26 cellular contexts compared by ENCODE assay signal in the genomic region with DNA sequence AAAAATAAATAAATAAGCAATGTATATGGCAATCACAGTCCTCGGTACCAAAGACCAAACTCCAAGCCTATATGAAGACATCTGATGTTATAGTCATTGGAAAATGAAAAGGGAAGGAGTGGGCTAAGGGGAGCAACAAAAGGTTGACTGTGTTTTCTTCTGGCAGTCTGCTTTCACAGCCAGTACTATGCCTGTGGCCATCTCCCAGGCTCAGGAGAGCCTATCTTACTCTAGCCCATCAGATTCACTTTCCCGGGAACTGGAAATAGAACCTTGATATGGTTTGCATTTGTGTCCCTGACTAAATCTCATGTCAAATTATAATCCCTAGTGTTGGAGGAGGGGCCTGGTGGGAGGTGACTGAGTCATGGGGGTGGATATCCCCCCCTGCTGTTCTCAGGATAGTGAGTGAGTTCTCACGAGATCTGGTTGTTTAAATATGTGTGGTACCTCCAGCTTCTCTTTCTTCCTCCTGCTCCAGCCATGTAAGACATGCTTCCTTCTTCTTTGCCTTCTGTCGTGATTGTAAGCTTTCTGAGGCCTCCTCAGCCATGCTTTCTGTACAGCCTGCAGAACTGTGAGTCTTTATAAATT.
"Had no signal": no experiment of that assay in that cellular context is flagged by ENCODE, and none has a peak within 500 bp of the region (broad histone marks: within the 10 kb centered on the region; RNA-seq: fewer than 3 reads in every experiment).

No MANE protein-coding gene starts in this region.

- H3K36me3 Mint-ChIP-seq: activated naive CD4-positive, alpha-beta T cell treated with anti-CD3 and anti-CD28 coated beads, Interleukin-2, amount 10 ng/mL, durations not matched to agents 7 days and 5 days; activated naive CD8-positive, alpha-beta T cell treated with anti-CD3 and anti-CD28 coated beads, Interleukin-2, amount 10 ng/mL, durations not matched to agents 7 days and 5 days; naive thymus-derived CD4-positive, alpha-beta T cell had no signal

- H3K27me3 ChIP-seq: ascending aorta, brain microvascular endothelial cell, dorsolateral prefrontal cortex, gastroesophageal sphincter, suprapubic skin, tibial nerve had no signal

- FAIRE-seq: keratinocyte had no signal

- H3K27ac Mint-ChIP-seq: activated B cell treated with CpG ODN at 0.5 μM for 24 hours; activated CD8-positive, alpha-beta T cell treated with anti-CD3 and anti-CD28 coated beads, Interleukin-2, amount 10 ng/mL, durations not matched to agents 7 days and 5 days; activated naive CD4-positive, alpha-beta T cell treated with anti-CD3 and anti-CD28 coated beads, Interleukin-2, amount 10 ng/mL, durations not matched to agents 7 days and 5 days; activated naive CD8-positive, alpha-beta T cell treated with anti-CD3 and anti-CD28 coated beads, Interleukin-2, amount 10 ng/mL, durations not matched to agents 7 days and 5 days; naive thymus-derived CD4-positive, alpha-beta T cell; T-helper 17 cell had no signal

- H3K4me1 ChIP-seq: ascending aorta, suprapubic skin, tibial nerve had no signal

- H3K27me3 Mint-ChIP-seq: activated B cell treated with CpG ODN at 0.5 μM for 24 hours; activated naive CD4-positive, alpha-beta T cell treated with anti-CD3 and anti-CD28 coated beads, Interleukin-2, amount 10 ng/mL, durations not matched to agents 7 days and 5 days had no signal

- H3K9me3 Mint-ChIP-seq: activated B cell treated with CpG ODN at 0.5 μM for 24 hours; activated naive CD4-positive, alpha-beta T cell treated with anti-CD3 and anti-CD28 coated beads, Interleukin-2, amount 10 ng/mL, durations not matched to agents 7 days and 5 days; activated naive CD8-positive, alpha-beta T cell treated with anti-CD3 and anti-CD28 coated beads, Interleukin-2, amount 10 ng/mL, durations not matched to agents 7 days and 5 days; naive thymus-derived CD4-positive, alpha-beta T cell had no signal

- ATAC-seq: activated CD8-positive, alpha-beta T cell treated with anti-CD3 and anti-CD28 coated beads, Interleukin-2, amount 10 ng/mL, durations not matched to agents 7 days and 5 days; gastroesophageal sphincter; left colon; naive thymus-derived CD4-positive, alpha-beta T cell; right cardiac atrium; T-helper 17 cell had no signal

- DNase-seq: activated B cell treated with CpG ODN at 0.5 μM for 24 hours; activated CD8-positive, alpha-beta T cell treated with anti-CD3 and anti-CD28 coated beads, Interleukin-2, amount 10 ng/mL, durations not matched to agents 7 days and 5 days; activated gamma-delta T cell; activated naive CD4-positive, alpha-beta T cell treated with anti-CD3 and anti-CD28 coated beads, Interleukin-2, amount 10 ng/mL, durations not matched to agents 7 days and 5 days; activated naive CD8-positive, alpha-beta T cell treated with anti-CD3 and anti-CD28 coated beads, Interleukin-2, amount 10 ng/mL, durations not matched to agents 7 days and 5 days; brain microvascular endothelial cell; dorsolateral prefrontal cortex; effector memory CD4-positive, alpha-beta T cell; erythroblast; head of caudate nucleus; hippocampal formation; left colon; midbrain; naive thymus-derived CD4-positive, alpha-beta T cell; occipital lobe; posterior cingulate gyrus; right cardiac atrium; stimulated activated CD4-positive, alpha-beta T cell treated with anti-CD3 and anti-CD28 coated beads, Interleukin-15, amount 100 ng/mL, for 24 hours; stimulated activated naive CD4-positive, alpha-beta T cell; T-helper 17 cell had no signal

- H3K9me3 ChIP-seq: ascending aorta, gastroesophageal sphincter, suprapubic skin, tibial nerve had no signal

- H3K27ac ChIP-seq: ascending aorta, brain microvascular endothelial cell, coronary artery, gastroesophageal sphincter, suprapubic skin, tibial nerve had no signal

- H3K4me3 Mint-ChIP-seq: activated B cell treated with CpG ODN at 0.5 μM for 24 hours; activated CD8-positive, alpha-beta T cell treated with anti-CD3 and anti-CD28 coated beads, Interleukin-2, amount 10 ng/mL, durations not matched to agents 7 days and 5 days; activated naive CD4-positive, alpha-beta T cell treated with anti-CD3 and anti-CD28 coated beads, Interleukin-2, amount 10 ng/mL, durations not matched to agents 7 days and 5 days; activated naive CD8-positive, alpha-beta T cell treated with anti-CD3 and anti-CD28 coated beads, Interleukin-2, amount 10 ng/mL, durations not matched to agents 7 days and 5 days; naive thymus-derived CD4-positive, alpha-beta T cell; T-helper 17 cell had no signal

- H3K4me3 ChIP-seq: ascending aorta, coronary artery, dorsolateral prefrontal cortex, gastroesophageal sphincter, suprapubic skin, tibial nerve had no signal

- H3K4me1 Mint-ChIP-seq: activated B cell treated with CpG ODN at 0.5 μM for 24 hours; activated naive CD4-positive, alpha-beta T cell treated with anti-CD3 and anti-CD28 coated beads, Interleukin-2, amount 10 ng/mL, durations not matched to agents 7 days and 5 days; activated naive CD8-positive, alpha-beta T cell treated with anti-CD3 and anti-CD28 coated beads, Interleukin-2, amount 10 ng/mL, durations not matched to agents 7 days and 5 days; naive thymus-derived CD4-positive, alpha-beta T cell; T-helper 17 cell had no signal

- H3K36me3 ChIP-seq: ascending aorta, brain microvascular endothelial cell, gastroesophageal sphincter, suprapubic skin, tibial nerve had no signal
